In genomic region chr7:98559219-98559618, GRCh38 we compare ENCODE assay signal across 3 cellular contexts.
TF ChIP-seq lines count a peak whose summit lies in the region.

No MANE protein-coding gene starts in this region.

TF ChIP-seq in GM23338, 12 proteins besides CTCF, POLR2A, EP300 and RAD21 (continued from another document):
- TF ChIP-seq EZH2 (IDR thresholded peaks at IDR 0.05; ENCODE audit: low read depth, unreplicated experiment): no peak
- no peak for TF ChIP-seq STAT1 (IDR thresholded peaks at IDR 0.05; ENCODE audit: unreplicated experiment)
- TF ChIP-seq ZNF331 (CRISPR knock-in tag; IDR thresholded peaks at IDR 0.05; ENCODE audit: low read depth): no peak
- TF ChIP-seq JUNB (IDR thresholded peaks at IDR 0.05; ENCODE audit: unreplicated experiment): no peak
- TF ChIP-seq, protein P1, sequence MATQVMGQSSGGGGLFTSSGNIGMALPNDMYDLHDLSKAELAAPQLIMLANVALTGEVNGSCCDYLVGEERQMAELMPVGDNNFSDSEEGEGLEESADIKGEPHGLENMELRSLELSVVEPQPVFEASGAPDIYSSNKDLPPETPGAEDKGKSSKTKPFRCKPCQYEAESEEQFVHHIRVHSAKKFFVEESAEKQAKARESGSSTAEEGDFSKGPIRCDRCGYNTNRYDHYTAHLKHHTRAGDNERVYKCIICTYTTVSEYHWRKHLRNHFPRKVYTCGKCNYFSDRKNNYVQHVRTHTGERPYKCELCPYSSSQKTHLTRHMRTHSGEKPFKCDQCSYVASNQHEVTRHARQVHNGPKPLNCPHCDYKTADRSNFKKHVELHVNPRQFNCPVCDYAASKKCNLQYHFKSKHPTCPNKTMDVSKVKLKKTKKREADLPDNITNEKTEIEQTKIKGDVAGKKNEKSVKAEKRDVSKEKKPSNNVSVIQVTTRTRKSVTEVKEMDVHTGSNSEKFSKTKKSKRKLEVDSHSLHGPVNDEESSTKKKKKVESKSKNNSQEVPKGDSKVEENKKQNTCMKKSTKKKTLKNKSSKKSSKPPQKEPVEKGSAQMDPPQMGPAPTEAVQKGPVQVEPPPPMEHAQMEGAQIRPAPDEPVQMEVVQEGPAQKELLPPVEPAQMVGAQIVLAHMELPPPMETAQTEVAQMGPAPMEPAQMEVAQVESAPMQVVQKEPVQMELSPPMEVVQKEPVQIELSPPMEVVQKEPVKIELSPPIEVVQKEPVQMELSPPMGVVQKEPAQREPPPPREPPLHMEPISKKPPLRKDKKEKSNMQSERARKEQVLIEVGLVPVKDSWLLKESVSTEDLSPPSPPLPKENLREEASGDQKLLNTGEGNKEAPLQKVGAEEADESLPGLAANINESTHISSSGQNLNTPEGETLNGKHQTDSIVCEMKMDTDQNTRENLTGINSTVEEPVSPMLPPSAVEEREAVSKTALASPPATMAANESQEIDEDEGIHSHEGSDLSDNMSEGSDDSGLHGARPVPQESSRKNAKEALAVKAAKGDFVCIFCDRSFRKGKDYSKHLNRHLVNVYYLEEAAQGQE (IDR thresholded peaks at IDR 0.05; ENCODE audit: unreplicated experiment): no peak

TF ChIP-seq in WTC11, 78 proteins besides CTCF, POLR2A, EP300 and RAD21:
- TF ChIP-seq, protein P2, sequence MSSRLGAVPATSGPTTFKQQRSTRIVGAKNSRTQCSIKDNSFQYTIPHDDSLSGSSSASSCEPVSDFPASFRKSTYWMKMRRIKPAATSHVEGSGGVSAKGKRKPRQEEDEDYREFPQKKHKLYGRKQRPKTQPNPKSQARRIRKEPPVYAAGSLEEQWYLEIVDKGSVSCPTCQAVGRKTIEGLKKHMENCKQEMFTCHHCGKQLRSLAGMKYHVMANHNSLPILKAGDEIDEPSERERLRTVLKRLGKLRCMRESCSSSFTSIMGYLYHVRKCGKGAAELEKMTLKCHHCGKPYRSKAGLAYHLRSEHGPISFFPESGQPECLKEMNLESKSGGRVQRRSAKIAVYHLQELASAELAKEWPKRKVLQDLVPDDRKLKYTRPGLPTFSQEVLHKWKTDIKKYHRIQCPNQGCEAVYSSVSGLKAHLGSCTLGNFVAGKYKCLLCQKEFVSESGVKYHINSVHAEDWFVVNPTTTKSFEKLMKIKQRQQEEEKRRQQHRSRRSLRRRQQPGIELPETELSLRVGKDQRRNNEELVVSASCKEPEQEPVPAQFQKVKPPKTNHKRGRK (CRISPR knock-in tag; IDR thresholded peaks at IDR 0.05; ENCODE audit: borderline replicate concordance): 0 out of 2 replicates have a peak, but pooled peaks have one; percentile 48
- no peak for TF ChIP-seq ZNF416 (CRISPR knock-in tag; IDR thresholded peaks at IDR 0.05)
- TF ChIP-seq, protein P3, sequence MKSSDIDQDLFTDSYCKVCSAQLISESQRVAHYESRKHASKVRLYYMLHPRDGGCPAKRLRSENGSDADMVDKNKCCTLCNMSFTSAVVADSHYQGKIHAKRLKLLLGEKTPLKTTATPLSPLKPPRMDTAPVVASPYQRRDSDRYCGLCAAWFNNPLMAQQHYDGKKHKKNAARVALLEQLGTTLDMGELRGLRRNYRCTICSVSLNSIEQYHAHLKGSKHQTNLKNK (CRISPR knock-in tag; IDR thresholded peaks at IDR 0.05): no peak
- no peak for TF ChIP-seq SP1 (CRISPR knock-in tag; conservative IDR thresholded peaks at IDR 0.05)
- no peak for TF ChIP-seq ZNF423 (CRISPR knock-in tag; IDR thresholded peaks at IDR 0.05)
- no peak for TF ChIP-seq AR (CRISPR knock-in tag; IDR thresholded peaks at IDR 0.05)

TF ChIP-seq in K562, 482 proteins besides CTCF, POLR2A, EP300 and RAD21:
- TF ChIP-seq, protein P2 (tag; IDR thresholded peaks at IDR 0.05): peak; percentile 76
- no peak for TF ChIP-seq ZNF165 (CRISPR knock-in tag; IDR thresholded peaks at IDR 0.05; ENCODE audit: borderline replicate concordance)
